Comparison of ENCODE assay signal across 8 cellular contexts in the genomic region with DNA sequence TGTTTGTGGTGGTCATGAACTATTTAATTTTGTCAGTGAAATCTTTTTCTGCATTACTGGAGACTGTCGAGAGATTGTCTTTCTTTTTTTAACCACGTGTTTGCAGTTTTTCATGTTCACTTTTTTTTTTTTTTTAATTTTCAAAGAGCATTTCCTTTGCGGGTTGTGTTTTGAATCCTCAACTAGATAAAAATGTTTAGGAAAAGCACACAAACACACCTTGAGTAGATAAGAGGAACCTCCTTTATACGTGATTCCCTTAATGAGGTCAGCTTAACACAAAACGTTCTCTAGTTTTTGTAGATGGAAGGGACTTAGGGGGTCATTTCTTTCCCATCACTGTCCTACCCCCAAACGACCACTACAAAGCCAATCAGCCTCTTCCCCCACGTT. TPM values are rescaled to one million over a fixed set of nuclear protein-coding genes. Genes with fewer than 3 reads are reported as not detected.
A peak's percentile ranks its signal among the peaks of the same experiment; 100 is the strongest.
DNase-seq lines count a peak whose midpoint lies in the region; ATAC-seq and TF ChIP-seq lines count a peak whose summit lies in the region.

No MANE protein-coding gene starts in this region.

- H3K9me3 ChIP-seq in ES-I3 (ENCODE audit: control insufficient read depth, insufficient read depth, low read length) (no peaks in the 10 kb centered on the region), OCI-LY7 (ENCODE audit: low read length) (no peaks in the 10 kb centered on the region), parathyroid adenoma (ENCODE audit: control insufficient read depth, low read length) (no peaks in the 10 kb centered on the region)

- DNase-seq in OCI-LY7 (ENCODE audit: low spot score) (peak; percentile 16), epithelial cell of esophagus (ENCODE audit: low read depth) (no peak), hepatic stellate cell (ENCODE audit: low spot score) (no peak), NCI-H526 (lab: John Stamatoyannopoulos, UW) (no peak), G401 (ENCODE audit: low spot score) (no peak)

- H4K20me1 ChIP-seq in OCI-LY7 (ENCODE audit: insufficient read depth, low read length) = peaks cover 18% of the 10 kb centered on the region; the same call in 1 of the 2 replicates

- in situ Hi-C loops in G401 (cut with HindIII; ENCODE audit: low sequenced_read_pairs) = no loop called here

- no peaks in the 10 kb centered on the region for H3K27me3 ChIP-seq in parathyroid adenoma (ENCODE audit: control insufficient read depth, insufficient read depth, low read length)

- H2AFZ ChIP-seq in OCI-LY7 (ENCODE audit: low read length) (peak overlapping the region; percentile 70; the same call in 1 of the 2 replicates), parathyroid adenoma (peak overlapping the region; percentile 90)

- TF ChIP-seq CTCF in OCI-LY7 (conservative IDR thresholded peaks at IDR 0.05; ENCODE audit: low read length) = no peak
- no peak for TF ChIP-seq CTCF in epithelial cell of esophagus (IDR thresholded peaks at IDR 0.05; ENCODE audit: insufficient read depth, low read depth, low read length, missing control alignments)
- TF ChIP-seq CTCF in parathyroid adenoma (IDR thresholded peaks at IDR 0.05) = no peak

- H3K36me3 ChIP-seq in ES-I3 (ENCODE audit: insufficient read depth, low read length) (0 out of 2 replicates have a peak, but pooled peaks cover 2% of the 10 kb centered on the region), OCI-LY7 (ENCODE audit: insufficient read depth, low read length) (peaks cover 48% of the 10 kb centered on the region), parathyroid adenoma (ENCODE audit: control insufficient read depth, insufficient read depth, low read length) (no peaks in the 10 kb centered on the region)

- H3K79me2 ChIP-seq in OCI-LY7 (ENCODE audit: insufficient read depth, low read depth, low read length) (peaks cover 77% of the 10 kb centered on the region), parathyroid adenoma (peaks cover 10% of the 10 kb centered on the region)

- CTCF ChIA-PET in OCI-LY7 (lab: Charles Lee; ENCODE audit: unreplicated experiment) = interaction anchor here (0.6 kb wide), 1 partner anchor 220 kb away, joined by 3 read pairs; no protein-coding TSS in a partner anchor

- POLR2A ChIA-PET in OCI-LY7 (lab: Charles Lee) = interaction anchor here (0.9 to 4.0 kb wide), 5 partner anchors 10 to 131 kb away, joined by 3 to 23 read pairs (median 6); partner anchors contain the start of gene MEIG1

- peak overlapping the region; percentile 100 for H3K9ac ChIP-seq in ES-I3 (ENCODE audit: low read depth, low read length)
- H3K9ac ChIP-seq in parathyroid adenoma = no peak overlapping the region

- ATAC-seq in GM21526 (IDR thresholded peaks at IDR 0.05; ENCODE audit: low FRiP score, unreplicated experiment) = no peak

- peak overlapping the region; percentile 88 for H3K4me3 ChIP-seq in OCI-LY7 (ENCODE audit: low read depth, low read length, poor library complexity, severe bottlenecking)
- peak overlapping the region; percentile 87 for H3K4me3 ChIP-seq in epithelial cell of esophagus (ENCODE audit: low read length)
- peak overlapping the region; percentile 73 for H3K4me3 ChIP-seq in parathyroid adenoma (ENCODE audit: low read depth, low read length)

- BruUV-seq in OCI-LY7 (replicated peaks; lab: Mats Ljungman, UMichigan) = TSS peak; percentile 64

- intact Hi-C loops in OCI-LY7 (cut with micrococcal nuclease; ENCODE audit: unreplicated experiment) = loop anchor here (5.0 kb wide), 2 partner anchors 218 to 277 kb away; partner anchors contain the start of gene RPP38

- H3K4me1 ChIP-seq in ES-I3 (ENCODE audit: insufficient read depth, low read length) = peaks cover 18% of the 10 kb centered on the region
- peaks cover 42% of the 10 kb centered on the region for H3K4me1 ChIP-seq in OCI-LY7 (ENCODE audit: insufficient read depth, low read length, poor library complexity, severe bottlenecking)
- H3K4me1 ChIP-seq in parathyroid adenoma = peaks cover 10% of the 10 kb centered on the region

- peak overlapping the region; percentile 92 for H3K4me2 ChIP-seq in OCI-LY7 (ENCODE audit: low read length)
- peak overlapping the region; percentile 81 for H3K4me2 ChIP-seq in parathyroid adenoma (ENCODE audit: low read length)

- H3K27ac ChIP-seq in OCI-LY7 (ENCODE audit: low read depth, low read length, poor library complexity, severe bottlenecking) (peak overlapping the region; percentile 61), parathyroid adenoma (no peak overlapping the region)

- H3K9me2 ChIP-seq in OCI-LY7 (ENCODE audit: insufficient read depth, low read length) = no peaks in the 10 kb centered on the region

RNA-seq across cellular contexts. Expression of gene SUV39H2, which starts 1.1 kb away (rescaled TPM):
- 31.5 and 43.4 TPM in 2 replicates for total RNA-seq in OCI-LY7 (2014; rRNA removed; shearing (Covaris generic))
- total RNA-seq in OCI-LY7 (2022) = 58.0 and 58.2 TPM in 2 replicates
- total RNA-seq in G401 (2014; rRNA removed; shearing (Covaris generic)) = 31.0 and 44.0 TPM in 2 replicates

RNA-seq across cellular contexts. Expression of gene HSPA14, which starts 41.7 kb away (rescaled TPM):
- 21.8 and 29.4 TPM in 2 replicates for total RNA-seq in OCI-LY7 (2014; rRNA removed; shearing (Covaris generic))
- total RNA-seq in OCI-LY7 (2022) = 28.2 and 30.9 TPM in 2 replicates
- 52.3 and 63.7 TPM in 2 replicates for total RNA-seq in G401 (2014; rRNA removed; shearing (Covaris generic))

RNA-seq across cellular contexts. Expression of gene MSANTD7, which starts 41.7 kb away (rescaled TPM):
- total RNA-seq in OCI-LY7 (2014; rRNA removed; shearing (Covaris generic)) = 22.2 and 26.5 TPM in 2 replicates
- total RNA-seq in OCI-LY7 (2022) = 23.5 and 29.5 TPM in 2 replicates
- total RNA-seq in G401 (2014; rRNA removed; shearing (Covaris generic)) = 29.2 and 34.5 TPM in 2 replicates

RNA-seq across cellular contexts. Expression of gene CDNF, which starts 42.0 kb away (rescaled TPM):
- total RNA-seq in OCI-LY7 (2014; rRNA removed; shearing (Covaris generic)) = 0.72 and 3.2 TPM in 2 replicates
- 3.6 and 3.7 TPM in 2 replicates for total RNA-seq in OCI-LY7 (2022)
- 0.27 and 0.49 TPM in 2 replicates for total RNA-seq in G401 (2014; rRNA removed; shearing (Covaris generic))
